1 cellular context compared by ENCODE assay signal in genomic region chr10:127863231-127863825, GRCh38.
TF ChIP-seq lines count a peak whose summit lies in the region.

No MANE protein-coding gene starts in this region.

TF ChIP-seq in HCT116, 20 proteins besides CTCF, POLR2A, EP300 and RAD21:
- TF ChIP-seq EZH2phosphoT487 (IDR thresholded peaks at IDR 0.05; ENCODE audit: borderline replicate concordance) (no peak), FOSL1 (IDR thresholded peaks at IDR 0.05; ENCODE audit: low read depth) (no peak), CEBPB (IDR thresholded peaks at IDR 0.05; ENCODE audit: low read depth) (no peak), JUND (IDR thresholded peaks at IDR 0.05) (no peak), ZFX (IDR thresholded peaks at IDR 0.05) (no peak), MAX (IDR thresholded peaks at IDR 0.05) (no peak), EGR1 (IDR thresholded peaks at IDR 0.05; ENCODE audit: low read depth) (no peak), SRF (IDR thresholded peaks at IDR 0.05; ENCODE audit: low read depth) (no peak), POLR2AphosphoS5 (IDR thresholded peaks at IDR 0.05; ENCODE audit: low read depth, low read length) (no peak), EZH2 (IDR thresholded peaks at IDR 0.05) (no peak), ZNF274 (IDR thresholded peaks at IDR 0.05; ENCODE audit: low read depth, low read length) (no peak), SP1 (IDR thresholded peaks at IDR 0.05; ENCODE audit: low read depth) (no peak), ATF3 (IDR thresholded peaks at IDR 0.05) (no peak), SIN3A (IDR thresholded peaks at IDR 0.05; ENCODE audit: low read depth) (no peak), YY1 (IDR thresholded peaks at IDR 0.05; ENCODE audit: extremely low read depth, insufficient replicate concordance, low read depth, low read length) (no peak), ELF1 (IDR thresholded peaks at IDR 0.05; ENCODE audit: borderline replicate concordance, low read depth) (no peak), TCF7L2 (IDR thresholded peaks at IDR 0.05; ENCODE audit: borderline replicate concordance, extremely low read depth, insufficient read depth, insufficient read length) (no peak), CBX3 (IDR thresholded peaks at IDR 0.05; ENCODE audit: low read depth) (no peak)
- TF ChIP-seq, protein P1, sequence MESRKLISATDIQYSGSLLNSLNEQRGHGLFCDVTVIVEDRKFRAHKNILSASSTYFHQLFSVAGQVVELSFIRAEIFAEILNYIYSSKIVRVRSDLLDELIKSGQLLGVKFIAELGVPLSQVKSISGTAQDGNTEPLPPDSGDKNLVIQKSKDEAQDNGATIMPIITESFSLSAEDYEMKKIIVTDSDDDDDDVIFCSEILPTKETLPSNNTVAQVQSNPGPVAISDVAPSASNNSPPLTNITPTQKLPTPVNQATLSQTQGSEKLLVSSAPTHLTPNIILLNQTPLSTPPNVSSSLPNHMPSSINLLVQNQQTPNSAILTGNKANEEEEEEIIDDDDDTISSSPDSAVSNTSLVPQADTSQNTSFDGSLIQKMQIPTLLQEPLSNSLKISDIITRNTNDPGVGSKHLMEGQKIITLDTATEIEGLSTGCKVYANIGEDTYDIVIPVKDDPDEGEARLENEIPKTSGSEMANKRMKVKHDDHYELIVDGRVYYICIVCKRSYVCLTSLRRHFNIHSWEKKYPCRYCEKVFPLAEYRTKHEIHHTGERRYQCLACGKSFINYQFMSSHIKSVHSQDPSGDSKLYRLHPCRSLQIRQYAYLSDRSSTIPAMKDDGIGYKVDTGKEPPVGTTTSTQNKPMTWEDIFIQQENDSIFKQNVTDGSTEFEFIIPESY (IDR thresholded peaks at IDR 0.05; ENCODE audit: extremely low read depth, insufficient replicate concordance, low read length): no peak
- TF ChIP-seq, protein P2, sequence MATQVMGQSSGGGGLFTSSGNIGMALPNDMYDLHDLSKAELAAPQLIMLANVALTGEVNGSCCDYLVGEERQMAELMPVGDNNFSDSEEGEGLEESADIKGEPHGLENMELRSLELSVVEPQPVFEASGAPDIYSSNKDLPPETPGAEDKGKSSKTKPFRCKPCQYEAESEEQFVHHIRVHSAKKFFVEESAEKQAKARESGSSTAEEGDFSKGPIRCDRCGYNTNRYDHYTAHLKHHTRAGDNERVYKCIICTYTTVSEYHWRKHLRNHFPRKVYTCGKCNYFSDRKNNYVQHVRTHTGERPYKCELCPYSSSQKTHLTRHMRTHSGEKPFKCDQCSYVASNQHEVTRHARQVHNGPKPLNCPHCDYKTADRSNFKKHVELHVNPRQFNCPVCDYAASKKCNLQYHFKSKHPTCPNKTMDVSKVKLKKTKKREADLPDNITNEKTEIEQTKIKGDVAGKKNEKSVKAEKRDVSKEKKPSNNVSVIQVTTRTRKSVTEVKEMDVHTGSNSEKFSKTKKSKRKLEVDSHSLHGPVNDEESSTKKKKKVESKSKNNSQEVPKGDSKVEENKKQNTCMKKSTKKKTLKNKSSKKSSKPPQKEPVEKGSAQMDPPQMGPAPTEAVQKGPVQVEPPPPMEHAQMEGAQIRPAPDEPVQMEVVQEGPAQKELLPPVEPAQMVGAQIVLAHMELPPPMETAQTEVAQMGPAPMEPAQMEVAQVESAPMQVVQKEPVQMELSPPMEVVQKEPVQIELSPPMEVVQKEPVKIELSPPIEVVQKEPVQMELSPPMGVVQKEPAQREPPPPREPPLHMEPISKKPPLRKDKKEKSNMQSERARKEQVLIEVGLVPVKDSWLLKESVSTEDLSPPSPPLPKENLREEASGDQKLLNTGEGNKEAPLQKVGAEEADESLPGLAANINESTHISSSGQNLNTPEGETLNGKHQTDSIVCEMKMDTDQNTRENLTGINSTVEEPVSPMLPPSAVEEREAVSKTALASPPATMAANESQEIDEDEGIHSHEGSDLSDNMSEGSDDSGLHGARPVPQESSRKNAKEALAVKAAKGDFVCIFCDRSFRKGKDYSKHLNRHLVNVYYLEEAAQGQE (IDR thresholded peaks at IDR 0.05; ENCODE audit: low read depth): no peak
